8 cellular contexts compared by ENCODE assay signal in genomic region chr4:152458801-152459302, GRCh38.
A peak's percentile ranks its signal among the peaks of the same experiment; 100 is the strongest.
DNase-seq lines count a peak whose midpoint lies in the region; ATAC-seq lines count a peak whose summit lies in the region.

No MANE protein-coding gene starts in this region.

- no peaks in the 10 kb centered on the region for H3K27me3 Mint-ChIP-seq in T-helper 1 cell treated with Interleukin-12 subunit alpha and Interleukin-12 subunit beta and Interleukin-4 antibody, amounts not matched to agents 30 μg/mL and 1 μg/mL, for 36 hours (ENCODE audit: low read depth)
- H3K27me3 Mint-ChIP-seq in memory B cell, result no peaks in the 10 kb centered on the region

- peak overlapping the region; percentile 83 for H3K27ac Mint-ChIP-seq in T-helper 1 cell treated with Interleukin-12 subunit alpha and Interleukin-12 subunit beta and Interleukin-4 antibody, amounts not matched to agents 30 μg/mL and 1 μg/mL, for 36 hours
- H3K27ac Mint-ChIP-seq in memory B cell, result peak overlapping the region; percentile 81

- no peak for DNase-seq in memory B cell (ENCODE audit: low spot score in 2 of 2)
- no peak for DNase-seq in NCI-H2171 (lab: John Stamatoyannopoulos, UW)
- DNase-seq in T1000 (lab: John Stamatoyannopoulos, UW), result no peak

- ATAC-seq in GM18502 (IDR thresholded peaks at IDR 0.05; ENCODE audit: poor library complexity, unreplicated experiment), result peak; percentile 37
- peak; percentile 31 for ATAC-seq in HG02798 (IDR thresholded peaks at IDR 0.05; ENCODE audit: poor library complexity, unreplicated experiment)
- peak; percentile 69 for ATAC-seq in memory B cell (ENCODE audit: low read depth)
- ATAC-seq in HG02571 (IDR thresholded peaks at IDR 0.05; ENCODE audit: unreplicated experiment), result no peak
- no peak for ATAC-seq in GM18870 (IDR thresholded peaks at IDR 0.05; ENCODE audit: unreplicated experiment)

- H3K9me3 Mint-ChIP-seq in T-helper 1 cell treated with Interleukin-12 subunit alpha and Interleukin-12 subunit beta and Interleukin-4 antibody, amounts not matched to agents 30 μg/mL and 1 μg/mL, for 36 hours, result no peaks in the 10 kb centered on the region
- H3K9me3 Mint-ChIP-seq in memory B cell, result no peaks in the 10 kb centered on the region

- H3K36me3 Mint-ChIP-seq in T-helper 1 cell treated with Interleukin-12 subunit alpha and Interleukin-12 subunit beta and Interleukin-4 antibody, amounts not matched to agents 30 μg/mL and 1 μg/mL, for 36 hours (ENCODE audit: low read depth), result no peaks in the 10 kb centered on the region
- H3K36me3 Mint-ChIP-seq in memory B cell, result no peaks in the 10 kb centered on the region

- peak overlapping the region; percentile 56 for H3K4me3 Mint-ChIP-seq in T-helper 1 cell treated with Interleukin-12 subunit alpha and Interleukin-12 subunit beta and Interleukin-4 antibody, amounts not matched to agents 30 μg/mL and 1 μg/mL, for 36 hours
- H3K4me3 Mint-ChIP-seq in memory B cell, result peak overlapping the region; percentile 52

- H3K4me1 Mint-ChIP-seq in T-helper 1 cell treated with Interleukin-12 subunit alpha and Interleukin-12 subunit beta and Interleukin-4 antibody, amounts not matched to agents 30 μg/mL and 1 μg/mL, for 36 hours (ENCODE audit: low read depth), result peaks cover 58% of the 10 kb centered on the region
- H3K4me1 Mint-ChIP-seq in memory B cell, result peaks cover 52% of the 10 kb centered on the region

Comparison
In these comparisons a context has a peak if more than half of its experiments do, and no peak if none do; other contexts are left out.
1. ATAC-seq: peak in GM18502 (single experiment), HG02798 (single experiment) and memory B cell (single experiment); none in HG02571 (single experiment) and GM18870 (single experiment).